In genomic region chr22:23284504-23285033, GRCh38 we compare ENCODE assay signal across 21 cellular contexts.
"Had no signal": no experiment of that assay in that cellular context is flagged by ENCODE, and none has a peak within 500 bp of the region (broad histone marks: within the 10 kb centered on the region; RNA-seq: fewer than 3 reads in every experiment).

No MANE protein-coding gene starts in this region.

- H3K27me3 Mint-ChIP-seq: activated B cell treated with CpG ODN at 0.5 μM for 24 hours; activated CD4-positive, alpha-beta memory T cell treated with anti-CD3 and anti-CD28 coated beads for 36 hours; activated naive CD4-positive, alpha-beta T cell treated with anti-CD3 and anti-CD28 coated beads, Interleukin-2, amount 50 U/mL, for 24 hours; naive thymus-derived CD8-positive, alpha-beta T cell; stimulated activated naive CD8-positive, alpha-beta T cell treated with anti-CD3 and anti-CD28 coated beads, Interleukin-15, Interleukin-2, amounts not matched to agents 100 ng/mL and 50 ng/mL, for 24 hours had no signal

- H3K36me3 ChIP-seq: neural progenitor cell, uterus had no signal

- DNase-seq: activated B cell treated with CpG ODN at 0.5 μM for 24 hours; activated CD4-positive, alpha-beta memory T cell treated with anti-CD3 and anti-CD28 coated beads for 36 hours; activated CD4-positive, alpha-beta T cell treated with anti-CD3 and anti-CD28 coated beads for 4 hours; activated effector memory CD4-positive, alpha-beta T cell treated with Interleukin-2 at 50 U/mL for 16 hours; activated T-cell treated with anti-CD3 and anti-CD28 coated beads, Interleukin-2, amount 50 U/mL, for 72 hours; aorta; cerebellar nuclear complex; endodermal cell; foreskin fibroblast; kidney; naive thymus-derived CD8-positive, alpha-beta T cell; stimulated activated CD4-positive, alpha-beta T cell treated with anti-CD3 and anti-CD28 coated beads, Interleukin-4, amount 100 ng/mL, for 24 hours; trophoblast cell; uterus had no signal

- H2AFZ ChIP-seq: neural progenitor cell had no signal

- H3K4me2 ChIP-seq: neural progenitor cell had no signal

- H3K9me3 ChIP-seq: prostate gland, uterus had no signal

- H3K9me3 Mint-ChIP-seq: activated B cell treated with CpG ODN at 0.5 μM for 24 hours; activated CD4-positive, alpha-beta memory T cell treated with anti-CD3 and anti-CD28 coated beads for 36 hours; activated naive CD4-positive, alpha-beta T cell treated with anti-CD3 and anti-CD28 coated beads, Interleukin-2, amount 50 U/mL, for 24 hours; activated T-cell treated with anti-CD3 and anti-CD28 coated beads, Interleukin-2, amount 50 U/mL, for 72 hours; endodermal cell; naive thymus-derived CD8-positive, alpha-beta T cell; neural progenitor cell; stimulated activated naive CD8-positive, alpha-beta T cell treated with anti-CD3 and anti-CD28 coated beads, Interleukin-15, Interleukin-2, amounts not matched to agents 100 ng/mL and 50 ng/mL, for 24 hours; T-helper 1 cell treated with Interleukin-12 subunit alpha and Interleukin-12 subunit beta and Interleukin-4 antibody, amounts not matched to agents 30 μg/mL and 1 μg/mL, for 36 hours had no signal

- FAIRE-seq: kidney had no signal

- H3K9ac ChIP-seq: neural progenitor cell had no signal

- H3K4me3 ChIP-seq: coronary artery, neural progenitor cell, prostate gland, uterus had no signal

- H3K4me1 Mint-ChIP-seq: endodermal cell had no signal

- H3K27ac ChIP-seq: epithelial cell of prostate, neural progenitor cell, uterus had no signal

- H3K4me3 Mint-ChIP-seq: activated B cell treated with CpG ODN at 0.5 μM for 24 hours; activated CD4-positive, alpha-beta memory T cell treated with anti-CD3 and anti-CD28 coated beads for 36 hours; activated naive CD4-positive, alpha-beta T cell treated with anti-CD3 and anti-CD28 coated beads, Interleukin-2, amount 50 U/mL, for 24 hours; activated T-cell treated with anti-CD3 and anti-CD28 coated beads, Interleukin-2, amount 50 U/mL, for 72 hours; endodermal cell; naive thymus-derived CD8-positive, alpha-beta T cell; neural progenitor cell; stimulated activated naive CD8-positive, alpha-beta T cell treated with anti-CD3 and anti-CD28 coated beads, Interleukin-15, Interleukin-2, amounts not matched to agents 100 ng/mL and 50 ng/mL, for 24 hours; T-helper 1 cell treated with Interleukin-12 subunit alpha and Interleukin-12 subunit beta and Interleukin-4 antibody, amounts not matched to agents 30 μg/mL and 1 μg/mL, for 36 hours had no signal

- H3K4me1 ChIP-seq: uterus had no signal

- ATAC-seq: activated T-cell treated with anti-CD3 and anti-CD28 coated beads, Interleukin-2, amount 50 U/mL, for 72 hours; naive thymus-derived CD8-positive, alpha-beta T cell had no signal

- H3K27me3 ChIP-seq: neural progenitor cell, uterus had no signal

- H3K27ac Mint-ChIP-seq: activated B cell treated with CpG ODN at 0.5 μM for 24 hours; activated CD4-positive, alpha-beta memory T cell treated with anti-CD3 and anti-CD28 coated beads for 36 hours; activated naive CD4-positive, alpha-beta T cell treated with anti-CD3 and anti-CD28 coated beads, Interleukin-2, amount 50 U/mL, for 24 hours; activated T-cell treated with anti-CD3 and anti-CD28 coated beads, Interleukin-2, amount 50 U/mL, for 72 hours; endodermal cell; neural progenitor cell; stimulated activated naive CD8-positive, alpha-beta T cell treated with anti-CD3 and anti-CD28 coated beads, Interleukin-15, Interleukin-2, amounts not matched to agents 100 ng/mL and 50 ng/mL, for 24 hours; T-helper 1 cell treated with Interleukin-12 subunit alpha and Interleukin-12 subunit beta and Interleukin-4 antibody, amounts not matched to agents 30 μg/mL and 1 μg/mL, for 36 hours had no signal
